30 cellular contexts compared by ENCODE assay signal in genomic region chr21:23478381-23478780, GRCh38.
"Had no signal": no experiment of that assay in that cellular context is flagged by ENCODE, and none has a peak within 500 bp of the region (broad histone marks: within the 10 kb centered on the region; RNA-seq: fewer than 3 reads in every experiment).

No MANE protein-coding gene starts in this region.

- H3K4me3 Mint-ChIP-seq: activated CD4-positive, alpha-beta memory T cell treated with anti-CD3 and anti-CD28 coated beads for 36 hours; activated CD4-positive, alpha-beta T cell treated with anti-CD3 and anti-CD28 coated beads for 36 hours; activated CD4-positive, alpha-beta T cell treated with anti-CD3 and anti-CD28 coated beads, Interleukin-2, amount 10 ng/mL, durations not matched to agents 24 days and 14 days; activated CD8-positive, alpha-beta memory T cell treated with anti-CD3 and anti-CD28 coated beads, Interleukin-2, amount 10 ng/mL, durations not matched to agents 7 days and 5 days; activated CD8-positive, alpha-beta T cell treated with anti-CD3 and anti-CD28 coated beads, Interleukin-2, amount 10 ng/mL, durations not matched to agents 7 days and 5 days; activated naive CD4-positive, alpha-beta T cell treated with anti-CD3 and anti-CD28 coated beads, Interleukin-2, amount 10 ng/mL, durations not matched to agents 7 days and 5 days; activated naive CD8-positive, alpha-beta T cell treated with anti-CD3 and anti-CD28 coated beads, Interleukin-2, amount 10 ng/mL, durations not matched to agents 7 days and 5 days; activated T-helper 1 cell treated with anti-CD3 and anti-CD28 coated beads, Interleukin-12 subunit alpha, Interleukin-12 subunit beta, Interleukin-2, Interleukin-4 antibody, amounts not matched to agents 30 ng/mL and 10 ng/mL and 1 ng/mL, durations not matched to agents 14 hours and 24 hours and 36 hours; brain; T-helper 17 cell; T-helper 2 cell treated with Interferon-gamma antibody and Interleukin-4, amounts not matched to agents 5 μg/mL and 100 μg/mL, for 36 hours had no signal

- ATAC-seq: activated CD4-positive, alpha-beta T cell treated with anti-CD3 and anti-CD28 coated beads for 36 hours; activated CD8-positive, alpha-beta memory T cell treated with anti-CD3 and anti-CD28 coated beads, Interleukin-2, amount 10 ng/mL, durations not matched to agents 7 days and 5 days; activated CD8-positive, alpha-beta T cell treated with anti-CD3 and anti-CD28 coated beads, Interleukin-2, amount 10 ng/mL, durations not matched to agents 7 days and 5 days; activated naive CD4-positive, alpha-beta T cell treated with anti-CD3 and anti-CD28 coated beads, Interleukin-2, amount 50 U/mL, for 72 hours; foreskin keratinocyte; gastrocnemius medialis; heart left ventricle; T-helper 17 cell had no signal

- H3K36me3 Mint-ChIP-seq: activated CD4-positive, alpha-beta memory T cell treated with anti-CD3 and anti-CD28 coated beads for 36 hours; activated CD8-positive, alpha-beta memory T cell treated with anti-CD3 and anti-CD28 coated beads, Interleukin-2, amount 10 ng/mL, durations not matched to agents 7 days and 5 days; activated naive CD4-positive, alpha-beta T cell treated with anti-CD3 and anti-CD28 coated beads, Interleukin-2, amount 10 ng/mL, durations not matched to agents 7 days and 5 days; activated naive CD4-positive, alpha-beta T cell treated with anti-CD3 and anti-CD28 coated beads, Interleukin-2, amount 50 U/mL, for 72 hours; activated naive CD8-positive, alpha-beta T cell treated with anti-CD3 and anti-CD28 coated beads, Interleukin-2, amount 10 ng/mL, durations not matched to agents 7 days and 5 days; brain had no signal

- H3K27me3 Mint-ChIP-seq: activated CD4-positive, alpha-beta memory T cell treated with anti-CD3 and anti-CD28 coated beads for 36 hours; activated CD4-positive, alpha-beta T cell treated with anti-CD3 and anti-CD28 coated beads for 36 hours; activated CD4-positive, alpha-beta T cell treated with anti-CD3 and anti-CD28 coated beads, Interleukin-2, amount 10 ng/mL, durations not matched to agents 24 days and 14 days; activated CD8-positive, alpha-beta memory T cell treated with anti-CD3 and anti-CD28 coated beads, Interleukin-2, amount 10 ng/mL, durations not matched to agents 7 days and 5 days; activated naive CD4-positive, alpha-beta T cell treated with anti-CD3 and anti-CD28 coated beads, Interleukin-2, amount 10 ng/mL, durations not matched to agents 7 days and 5 days; brain; T-helper 17 cell had no signal

- H3K27ac Mint-ChIP-seq: activated CD4-positive, alpha-beta memory T cell treated with anti-CD3 and anti-CD28 coated beads for 36 hours; activated CD4-positive, alpha-beta T cell treated with anti-CD3 and anti-CD28 coated beads for 36 hours; activated CD4-positive, alpha-beta T cell treated with anti-CD3 and anti-CD28 coated beads, Interleukin-2, amount 10 ng/mL, durations not matched to agents 24 days and 14 days; activated CD8-positive, alpha-beta memory T cell treated with anti-CD3 and anti-CD28 coated beads, Interleukin-2, amount 10 ng/mL, durations not matched to agents 7 days and 5 days; activated CD8-positive, alpha-beta T cell treated with anti-CD3 and anti-CD28 coated beads, Interleukin-2, amount 10 ng/mL, durations not matched to agents 7 days and 5 days; activated naive CD4-positive, alpha-beta T cell treated with anti-CD3 and anti-CD28 coated beads, Interleukin-2, amount 10 ng/mL, durations not matched to agents 7 days and 5 days; activated naive CD4-positive, alpha-beta T cell treated with anti-CD3 and anti-CD28 coated beads, Interleukin-2, amount 50 U/mL, for 72 hours; activated naive CD8-positive, alpha-beta T cell treated with anti-CD3 and anti-CD28 coated beads, Interleukin-2, amount 10 ng/mL, durations not matched to agents 7 days and 5 days; activated T-helper 1 cell treated with anti-CD3 and anti-CD28 coated beads, Interleukin-12 subunit alpha, Interleukin-12 subunit beta, Interleukin-2, Interleukin-4 antibody, amounts not matched to agents 30 ng/mL and 10 ng/mL and 1 ng/mL, durations not matched to agents 14 hours and 24 hours and 36 hours; activated T-helper 2 cell treated with anti-CD3 and anti-CD28 coated beads, Interferon-gamma antibody, Interleukin-2, Interleukin-4, amounts not matched to agents 10 μg/mL and 5 μg/mL and 100 μg/mL, durations not matched to agents 14 hours and 24 hours and 36 hours; brain; T-helper 17 cell; T-helper 2 cell treated with Interferon-gamma antibody and Interleukin-4, amounts not matched to agents 5 μg/mL and 100 μg/mL, for 36 hours had no signal

- H3K4me1 Mint-ChIP-seq: activated CD4-positive, alpha-beta T cell treated with anti-CD3 and anti-CD28 coated beads for 36 hours; activated CD4-positive, alpha-beta T cell treated with anti-CD3 and anti-CD28 coated beads, Interleukin-2, amount 10 ng/mL, durations not matched to agents 24 days and 14 days; activated CD8-positive, alpha-beta memory T cell treated with anti-CD3 and anti-CD28 coated beads, Interleukin-2, amount 10 ng/mL, durations not matched to agents 7 days and 5 days; activated naive CD4-positive, alpha-beta T cell treated with anti-CD3 and anti-CD28 coated beads, Interleukin-2, amount 10 ng/mL, durations not matched to agents 7 days and 5 days; activated naive CD8-positive, alpha-beta T cell treated with anti-CD3 and anti-CD28 coated beads, Interleukin-2, amount 10 ng/mL, durations not matched to agents 7 days and 5 days; brain; T-helper 17 cell had no signal

- DNase-seq: activated CD4-positive, alpha-beta memory T cell treated with anti-CD3 and anti-CD28 coated beads for 36 hours; activated CD4-positive, alpha-beta T cell treated with anti-CD3 and anti-CD28 coated beads for 36 hours; activated CD4-positive, alpha-beta T cell treated with anti-CD3 and anti-CD28 coated beads, Interleukin-2, amount 10 ng/mL, durations not matched to agents 24 days and 14 days; activated CD4-positive, CD25-positive, alpha-beta regulatory T cell; activated CD4-positive, CD25-positive, alpha-beta regulatory T cell treated with anti-CD3 and anti-CD28 coated beads, Interleukin-2, amount 50 U/mL, for 72 hours; activated CD8-positive, alpha-beta memory T cell treated with anti-CD3 and anti-CD28 coated beads, Interleukin-2, amount 10 ng/mL, durations not matched to agents 7 days and 5 days; activated CD8-positive, alpha-beta memory T cell treated with anti-CD3 and anti-CD28 coated beads, Interleukin-2, amount 50 U/mL, for 4 hours; activated CD8-positive, alpha-beta T cell treated with anti-CD3 and anti-CD28 coated beads, Interleukin-2, amount 10 ng/mL, durations not matched to agents 7 days and 5 days; activated gamma-delta T cell; activated naive CD4-positive, alpha-beta T cell; activated naive CD4-positive, alpha-beta T cell treated with anti-CD3 and anti-CD28 coated beads, Interleukin-2, amount 10 ng/mL, durations not matched to agents 7 days and 5 days; activated naive CD8-positive, alpha-beta T cell treated with anti-CD3 and anti-CD28 coated beads, Interleukin-2, amount 10 ng/mL, durations not matched to agents 7 days and 5 days; activated T-cell treated with anti-CD3 and anti-CD28 coated beads, Interleukin-2, amount 50 U/mL, for 1 hour; activated T-cell treated with anti-CD3 and anti-CD28 coated beads, Interleukin-2, amount 50 U/mL, for 48 hours; central memory CD4-positive, alpha-beta T cell; cerebellar nuclear complex; colonic mucosa; effector CD8-positive, alpha-beta T cell; foreskin keratinocyte; gastrocnemius medialis; glutamatergic neuron; heart left ventricle; T-helper 17 cell; T1000; WERI-Rb-1 had no signal

- H3K9me3 Mint-ChIP-seq: activated CD4-positive, alpha-beta T cell treated with anti-CD3 and anti-CD28 coated beads, Interleukin-2, amount 10 ng/mL, durations not matched to agents 24 days and 14 days; activated naive CD4-positive, alpha-beta T cell treated with anti-CD3 and anti-CD28 coated beads, Interleukin-2, amount 10 ng/mL, durations not matched to agents 7 days and 5 days; activated naive CD8-positive, alpha-beta T cell treated with anti-CD3 and anti-CD28 coated beads, Interleukin-2, amount 10 ng/mL, durations not matched to agents 7 days and 5 days; activated T-helper 1 cell treated with anti-CD3 and anti-CD28 coated beads, Interleukin-12 subunit alpha, Interleukin-12 subunit beta, Interleukin-2, Interleukin-4 antibody, amounts not matched to agents 30 ng/mL and 10 ng/mL and 1 ng/mL, durations not matched to agents 14 hours and 24 hours and 36 hours; activated T-helper 2 cell treated with anti-CD3 and anti-CD28 coated beads, Interferon-gamma antibody, Interleukin-2, Interleukin-4, amounts not matched to agents 10 μg/mL and 5 μg/mL and 100 μg/mL, durations not matched to agents 14 hours and 24 hours and 36 hours; T-helper 2 cell treated with Interferon-gamma antibody and Interleukin-4, amounts not matched to agents 5 μg/mL and 100 μg/mL, for 36 hours had no signal
